In the genomic region with DNA sequence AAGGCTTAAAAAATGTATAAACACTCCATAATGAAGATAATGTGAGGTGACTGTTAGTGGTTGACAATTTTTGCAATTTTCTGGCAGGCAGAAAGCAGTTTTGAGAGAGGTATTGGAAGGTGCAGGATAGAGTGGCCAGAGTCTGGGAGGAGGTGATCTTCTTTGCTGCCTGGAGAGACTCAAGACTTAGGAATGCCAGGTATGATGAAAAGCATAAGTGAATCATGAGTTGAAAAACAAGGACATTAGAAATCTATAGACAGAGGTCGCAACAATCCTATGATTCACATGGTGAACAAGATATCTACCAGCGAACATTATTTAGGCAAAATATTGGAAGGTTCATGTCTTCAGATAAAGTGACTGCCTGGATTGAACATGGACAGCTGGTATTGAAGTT, we compare ENCODE assay signal across 18 cellular contexts.
DNase-seq lines count a peak whose midpoint lies in the region; ATAC-seq and TF ChIP-seq lines count a peak whose summit lies in the region.
"Had no signal": no experiment of that assay in that cellular context is flagged by ENCODE, and none has a peak within 500 bp of the region (broad histone marks: within the 10 kb centered on the region; RNA-seq: fewer than 3 reads in every experiment).

No MANE protein-coding gene starts in this region.

- H3K9ac ChIP-seq in SK-N-SH = no peak overlapping the region
- H3K9ac ChIP-seq: BLaER1 had no signal

- no peak for ATAC-seq in HG02885 (IDR thresholded peaks at IDR 0.05; ENCODE audit: poor library complexity, unreplicated experiment)
- ATAC-seq: Panc1 had no signal

- no peaks in the 10 kb centered on the region for H3K79me2 ChIP-seq in SK-N-SH (ENCODE audit: insufficient read depth)

- H4K20me1 ChIP-seq in SK-N-SH (ENCODE audit: insufficient read depth) = no peaks in the 10 kb centered on the region
- H4K20me1 ChIP-seq: BLaER1 had no signal

- no peaks in the 10 kb centered on the region for H3K4me1 ChIP-seq in breast epithelium
- no peaks in the 10 kb centered on the region for H3K4me1 ChIP-seq in SK-N-SH (ENCODE audit: control insufficient read depth in 1 of 2, insufficient read depth in 2 of 2, low read depth in 1 of 2, low read length in 1 of 2)
- H3K4me1 ChIP-seq: BLaER1, testis had no signal

- H3K27ac Mint-ChIP-seq in MCF 10A (ENCODE audit: low read depth, unreplicated experiment) = peak overlapping the region; percentile 84

- H3K36me3 Mint-ChIP-seq in MCF 10A (ENCODE audit: insufficient read depth, unreplicated experiment) = no peaks in the 10 kb centered on the region

- no peak for TF ChIP-seq CTCF in MCF 10A (IDR thresholded peaks at IDR 0.05; ENCODE audit: unreplicated experiment)
- no peak for TF ChIP-seq CTCF in breast epithelium (IDR thresholded peaks at IDR 0.05)
- no peak for TF ChIP-seq CTCF in SK-N-SH (IDR thresholded peaks at IDR 0.05)

- no peak overlapping the region for H3K27ac ChIP-seq in breast epithelium
- no peak overlapping the region for H3K27ac ChIP-seq in SK-N-SH (ENCODE audit: low read depth in 2 of 2, low read length in 1 of 2)
- H3K27ac ChIP-seq: BLaER1, testis had no signal

- H3K4me3 Mint-ChIP-seq in MCF 10A (ENCODE audit: unreplicated experiment) = no peak overlapping the region

- no peaks in the 10 kb centered on the region for H3K9me2 ChIP-seq in SK-N-SH

- CTCF ChIA-PET in MCF 10A (lab: Yijun Ruan, JAX) (interaction anchor here (0.6 to 2.2 kb wide), 5 partner anchors 89 to 586 kb away, joined by 3 to 12 read pairs (median 4); partner anchors contain the start of gene BMP3), SK-N-SH (lab: Yijun Ruan, JAX) (interaction anchor here (1.1 kb wide), 1 partner anchor 10 kb away, joined by 3 read pairs; no protein-coding TSS in a partner anchor)

- H3F3A ChIP-seq in SK-N-SH (replicated peaks; ENCODE audit: insufficient read depth) = peaks cover 5% of the 10 kb centered on the region

- DNase-seq in MCF 10A (ENCODE audit: unreplicated experiment) (peak; percentile 53), breast epithelium (ENCODE audit: low spot score in 2 of 2) (no peak), SK-N-SH (no peak), glomerular visceral epithelial cell (ENCODE audit: extremely low spot score) (peak; percentile 35), AG20443 (ENCODE audit: low spot score) (no peak), NCI-H69 (lab: John Stamatoyannopoulos, UW) (no peak), amygdala (lab: John Stamatoyannopoulos, UW) (no peak)
- DNase-seq: 8988T; activated CD4-positive, alpha-beta T cell treated with anti-CD3 and anti-CD28 coated beads for 48 hours; activated CD8-positive, alpha-beta memory T cell treated with anti-CD3 and anti-CD28 coated beads, Interleukin-2, amount 50 U/mL, for 4 hours; activated gamma-delta T cell; KG1; NCI-H1092; NCI-H748 treated with DMSO at 0.1 percent for 48 hours; testis had no signal

- H3K36me3 ChIP-seq in breast epithelium (no peaks in the 10 kb centered on the region), SK-N-SH (replicated peaks in 1 of 2; ENCODE audit: control insufficient read depth in 1 of 2, insufficient read depth in 2 of 2, low read length in 1 of 2) (no peaks in the 10 kb centered on the region)
- H3K36me3 ChIP-seq: BLaER1 had no signal

- no peaks in the 10 kb centered on the region for H3K27me3 Mint-ChIP-seq in MCF 10A (ENCODE audit: insufficient read depth, unreplicated experiment)

- no peaks in the 10 kb centered on the region for H3K27me3 ChIP-seq in breast epithelium
- H3K27me3 ChIP-seq in SK-N-SH (ENCODE audit: insufficient read depth) = no peaks in the 10 kb centered on the region
- H3K27me3 ChIP-seq: BLaER1, testis had no signal

- H2AFZ ChIP-seq in SK-N-SH (ENCODE audit: low read depth) = no peak overlapping the region; the same call in 1 of the 2 replicates

- POLR2A ChIA-PET in MCF 10A (lab: Yijun Ruan, JAX) (interaction anchor here (0.7 to 1.0 kb wide), 2 partner anchors 59 to 581 kb away, joined by 3 read pairs; no protein-coding TSS in a partner anchor), SK-N-SH (lab: Yijun Ruan, JAX) (no interaction called here)

- H3K9me3 ChIP-seq in breast epithelium (no peaks in the 10 kb centered on the region), SK-N-SH (peaks cover 10% of the 10 kb centered on the region; the same call in 1 of the 2 replicates)
- H3K9me3 ChIP-seq: testis had no signal

- TF ChIP-seq RAD21 in SK-N-SH (IDR thresholded peaks at IDR 0.05; ENCODE audit: low read length) = no peak

- no peak for TF ChIP-seq POLR2A in breast epithelium (IDR thresholded peaks at IDR 0.05)

- peak overlapping the region; percentile 32; the same call in 1 of the 2 replicates for H3K4me2 ChIP-seq in SK-N-SH
- H3K4me2 ChIP-seq: BLaER1 had no signal

- no TSS peak for BruUV-seq in MCF 10A (replicated peaks; lab: Mats Ljungman, UMichigan)

- TF ChIP-seq EP300 in SK-N-SH (IDR thresholded peaks at IDR 0.05; ENCODE audit: borderline replicate concordance in 1 of 2, low read depth in 1 of 2, low read length in 1 of 2) = no peak

- intact Hi-C loops in MCF 10A (cut with micrococcal nuclease) = loop anchor here (5.0 to 10.0 kb wide), 2 partner anchors 538 to 591 kb away; no protein-coding TSS in a partner anchor
- intact Hi-C loops in breast epithelium (cut with DNase I; ENCODE audit: low total_unique reads) = no loop called here

- 13% methylated on average over 2 of the region's 2 CpGs for WGBS in SK-N-SH (ENCODE audit: low lambda C conversion rate)

- H3K4me3 ChIP-seq in breast epithelium (no peak overlapping the region), SK-N-SH (ENCODE audit: low read depth in 2 of 2, low read length in 1 of 2) (no peak overlapping the region)
- H3K4me3 ChIP-seq: BLaER1, testis had no signal

- H3K4me1 Mint-ChIP-seq in MCF 10A (ENCODE audit: insufficient read depth, unreplicated experiment) = peaks cover 12% of the 10 kb centered on the region

- H3K9me3 Mint-ChIP-seq in MCF 10A (ENCODE audit: unreplicated experiment) = no peaks in the 10 kb centered on the region

TF ChIP-seq in SK-N-SH, 30 proteins besides CTCF, POLR2A, EP300 and RAD21:
- TF ChIP-seq RFX5 (IDR thresholded peaks at IDR 0.05; ENCODE audit: low read length) = no peak
- TF ChIP-seq ELF1 (IDR thresholded peaks at IDR 0.05) = no peak
- TF ChIP-seq FOSL2 (IDR thresholded peaks at IDR 0.05; ENCODE audit: borderline replicate concordance, low read depth) = peak; percentile 65; the same call in 1 of the 2 replicates
- TF ChIP-seq TEAD4 (IDR thresholded peaks at IDR 0.05; ENCODE audit: borderline replicate concordance, insufficient read depth) = peak; percentile 19; the same call in 1 of the 2 replicates
- peak; percentile 61 for TF ChIP-seq JUND (IDR thresholded peaks at IDR 0.05)
- no peak for TF ChIP-seq CHD2 (IDR thresholded peaks at IDR 0.05; ENCODE audit: low read length, partially characterized antibody)
- no peak for TF ChIP-seq NRF1 (IDR thresholded peaks at IDR 0.05; ENCODE audit: low read depth, low read length)
- no peak for TF ChIP-seq USF2 (IDR thresholded peaks at IDR 0.05; ENCODE audit: borderline replicate concordance, low read depth, low read length)
- peak; percentile 22; the same call in 1 of the 2 replicates for TF ChIP-seq TCF12 (IDR thresholded peaks at IDR 0.05)
TF ChIP-seq in SK-N-SH: peak in this region for 4.

Comparison
In these comparisons a context has a peak if more than half of its experiments do, and no peak if none do; other contexts are left out.
1. DNase-seq: peak in MCF 10A (single experiment) and glomerular visceral epithelial cell (single experiment); none in breast epithelium (0 of 2), SK-N-SH (single experiment), AG20443 (single experiment), NCI-H69 (single experiment) and amygdala (0 of 56).